ENCODE assay signal across 1 cellular context in genomic region chr19:42254083-42254849, GRCh38.
TF ChIP-seq lines count a peak whose summit lies in the region.

No MANE protein-coding gene starts in this region.

TF ChIP-seq in HEK293, 187 proteins besides CTCF, POLR2A, EP300 and RAD21 (continued from another document and continues in another):
- TF ChIP-seq PBX3 (CRISPR knock-in tag; IDR thresholded peaks at IDR 0.05) (no peak), ZNF704 (tag by site-specific recombination; IDR thresholded peaks at IDR 0.05) (no peak), ZNF354C (tag by site-specific recombination; IDR thresholded peaks at IDR 0.05; ENCODE audit: borderline replicate concordance, low read depth) (no peak), SALL2 (tag by site-specific recombination; IDR thresholded peaks at IDR 0.05; ENCODE audit: borderline replicate concordance) (no peak), IKZF3 (tag by site-specific recombination; IDR thresholded peaks at IDR 0.05) (0 out of 2 replicates have a peak, but pooled peaks have one; percentile 18), ZNF112 (tag by site-specific recombination; IDR thresholded peaks at IDR 0.05) (no peak), KLF16 (tag by site-specific recombination; IDR thresholded peaks at IDR 0.05) (peak; percentile 90), ZNF555 (tag by site-specific recombination; conservative IDR thresholded peaks at IDR 0.05) (no peak), ZNF558 (tag by site-specific recombination; IDR thresholded peaks at IDR 0.05) (no peak), ZFP37 (tag by site-specific recombination; IDR thresholded peaks at IDR 0.05) (peak; percentile 68; the same call in 1 of the 2 replicates), ZNF24 (tag by site-specific recombination; IDR thresholded peaks at IDR 0.05) (0 out of 2 replicates have a peak, but pooled peaks have one; percentile 17), ZNF692 (tag by site-specific recombination; IDR thresholded peaks at IDR 0.05) (peak; percentile 94), ZNF140 (tag by site-specific recombination; IDR thresholded peaks at IDR 0.05) (no peak), ZNF426 (tag by site-specific recombination; IDR thresholded peaks at IDR 0.05) (no peak), ZNF391 (tag by site-specific recombination; IDR thresholded peaks at IDR 0.05; ENCODE audit: borderline replicate concordance, low read depth) (peak; percentile 37; the same call in 1 of the 2 replicates), ZNF214 (tag by site-specific recombination; IDR thresholded peaks at IDR 0.05; ENCODE audit: borderline replicate concordance) (no peak), ZNF169 (tag by site-specific recombination; IDR thresholded peaks at IDR 0.05) (no peak), GLIS2 (tag by site-specific recombination; IDR thresholded peaks at IDR 0.05) (peak; percentile 93), ZNF510 (tag by site-specific recombination; IDR thresholded peaks at IDR 0.05; ENCODE audit: insufficient replicate concordance) (no peak), TCF7L2 (IDR thresholded peaks at IDR 0.05; ENCODE audit: borderline replicate concordance, low read depth, low read length) (no peak), ZXDB (tag by site-specific recombination; IDR thresholded peaks at IDR 0.05) (peak; percentile 78), WT1 (tag by site-specific recombination; IDR thresholded peaks at IDR 0.05) (peak; percentile 15), ZNF624 (tag by site-specific recombination; IDR thresholded peaks at IDR 0.05) (no peak), ZNF211 (tag by site-specific recombination; IDR thresholded peaks at IDR 0.05; ENCODE audit: low read depth) (no peak), OVOL3 (tag by site-specific recombination; IDR thresholded peaks at IDR 0.05) (no peak), ZNF350 (tag by site-specific recombination; IDR thresholded peaks at IDR 0.05) (no peak), ZNF311 (tag by site-specific recombination; IDR thresholded peaks at IDR 0.05; ENCODE audit: borderline replicate concordance) (no peak), ZNF394 (tag by site-specific recombination; IDR thresholded peaks at IDR 0.05; ENCODE audit: borderline replicate concordance) (0 out of 2 replicates have a peak, but pooled peaks have one; percentile 12), ZNF677 (tag by site-specific recombination; IDR thresholded peaks at IDR 0.05) (no peak), KLF8 (tag by site-specific recombination; IDR thresholded peaks at IDR 0.05) (peak; percentile 95), ZNF133 (tag by site-specific recombination; IDR thresholded peaks at IDR 0.05) (no peak), ZNF416 (tag by site-specific recombination; IDR thresholded peaks at IDR 0.05) (no peak), ZNF549 (tag by site-specific recombination; IDR thresholded peaks at IDR 0.05) (no peak), HIC1 (tag by site-specific recombination; IDR thresholded peaks at IDR 0.05) (no peak; the same call in 1 of the 2 replicates), ZNF274 (IDR thresholded peaks at IDR 0.05; ENCODE audit: low read length) (no peak), ZNF274 (tag by site-specific recombination; IDR thresholded peaks at IDR 0.05; ENCODE audit: borderline replicate concordance) (no peak), ZNF548 (tag by site-specific recombination; IDR thresholded peaks at IDR 0.05) (no peak), BCL11A (tag by site-specific recombination; IDR thresholded peaks at IDR 0.05; ENCODE audit: low read depth) (peak; percentile 45; the same call in 1 of the 2 replicates), ZNF654 (tag by site-specific recombination; IDR thresholded peaks at IDR 0.05; ENCODE audit: low read depth) (no peak), SP2 (tag by site-specific recombination; IDR thresholded peaks at IDR 0.05) (peak; percentile 52), HOXA7 (CRISPR knock-in tag; IDR thresholded peaks at IDR 0.05; ENCODE audit: borderline replicate concordance) (no peak), KLF10 (tag by site-specific recombination; IDR thresholded peaks at IDR 0.05) (peak; percentile 57), ZNF571 (tag by site-specific recombination; IDR thresholded peaks at IDR 0.05) (no peak)
- TF ChIP-seq, protein P1, sequence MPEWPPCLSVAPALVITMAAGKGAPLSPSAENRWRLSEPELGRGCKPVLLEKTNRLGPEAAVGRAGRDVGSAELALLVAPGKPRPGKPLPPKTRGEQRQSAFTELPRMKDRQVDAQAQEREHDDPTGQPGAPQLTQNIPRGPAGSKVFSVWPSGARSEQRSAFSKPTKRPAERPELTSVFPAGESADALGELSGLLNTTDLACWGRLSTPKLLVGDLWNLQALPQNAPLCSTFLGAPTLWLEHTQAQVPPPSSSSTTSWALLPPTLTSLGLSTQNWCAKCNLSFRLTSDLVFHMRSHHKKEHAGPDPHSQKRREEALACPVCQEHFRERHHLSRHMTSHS (tag by site-specific recombination; IDR thresholded peaks at IDR 0.05), result no peak
- TF ChIP-seq, protein P2, sequence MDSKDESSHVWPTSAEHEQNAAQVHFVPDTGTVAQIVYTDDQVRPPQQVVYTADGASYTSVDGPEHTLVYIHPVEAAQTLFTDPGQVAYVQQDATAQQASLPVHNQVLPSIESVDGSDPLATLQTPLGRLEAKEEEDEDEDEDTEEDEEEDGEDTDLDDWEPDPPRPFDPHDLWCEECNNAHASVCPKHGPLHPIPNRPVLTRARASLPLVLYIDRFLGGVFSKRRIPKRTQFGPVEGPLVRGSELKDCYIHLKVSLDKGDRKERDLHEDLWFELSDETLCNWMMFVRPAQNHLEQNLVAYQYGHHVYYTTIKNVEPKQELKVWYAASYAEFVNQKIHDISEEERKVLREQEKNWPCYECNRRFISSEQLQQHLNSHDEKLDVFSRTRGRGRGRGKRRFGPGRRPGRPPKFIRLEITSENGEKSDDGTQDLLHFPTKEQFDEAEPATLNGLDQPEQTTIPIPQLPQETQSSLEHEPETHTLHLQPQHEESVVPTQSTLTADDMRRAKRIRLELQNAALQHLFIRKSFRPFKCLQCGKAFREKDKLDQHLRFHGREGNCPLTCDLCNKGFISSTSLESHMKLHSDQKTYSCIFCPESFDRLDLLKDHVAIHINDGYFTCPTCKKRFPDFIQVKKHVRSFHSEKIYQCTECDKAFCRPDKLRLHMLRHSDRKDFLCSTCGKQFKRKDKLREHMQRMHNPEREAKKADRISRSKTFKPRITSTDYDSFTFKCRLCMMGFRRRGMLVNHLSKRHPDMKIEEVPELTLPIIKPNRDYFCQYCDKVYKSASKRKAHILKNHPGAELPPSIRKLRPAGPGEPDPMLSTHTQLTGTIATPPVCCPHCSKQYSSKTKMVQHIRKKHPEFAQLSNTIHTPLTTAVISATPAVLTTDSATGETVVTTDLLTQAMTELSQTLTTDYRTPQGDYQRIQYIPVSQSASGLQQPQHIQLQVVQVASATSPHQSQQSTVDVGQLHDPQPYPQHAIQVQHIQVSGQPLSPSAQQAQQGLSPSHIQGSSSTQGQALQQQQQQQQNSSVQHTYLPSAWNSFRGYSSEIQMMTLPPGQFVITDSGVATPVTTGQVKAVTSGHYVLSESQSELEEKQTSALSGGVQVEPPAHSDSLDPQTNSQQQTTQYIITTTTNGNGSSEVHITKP (tag by site-specific recombination; IDR thresholded peaks at IDR 0.05), result peak; percentile 81
- TF ChIP-seq, protein P3, sequence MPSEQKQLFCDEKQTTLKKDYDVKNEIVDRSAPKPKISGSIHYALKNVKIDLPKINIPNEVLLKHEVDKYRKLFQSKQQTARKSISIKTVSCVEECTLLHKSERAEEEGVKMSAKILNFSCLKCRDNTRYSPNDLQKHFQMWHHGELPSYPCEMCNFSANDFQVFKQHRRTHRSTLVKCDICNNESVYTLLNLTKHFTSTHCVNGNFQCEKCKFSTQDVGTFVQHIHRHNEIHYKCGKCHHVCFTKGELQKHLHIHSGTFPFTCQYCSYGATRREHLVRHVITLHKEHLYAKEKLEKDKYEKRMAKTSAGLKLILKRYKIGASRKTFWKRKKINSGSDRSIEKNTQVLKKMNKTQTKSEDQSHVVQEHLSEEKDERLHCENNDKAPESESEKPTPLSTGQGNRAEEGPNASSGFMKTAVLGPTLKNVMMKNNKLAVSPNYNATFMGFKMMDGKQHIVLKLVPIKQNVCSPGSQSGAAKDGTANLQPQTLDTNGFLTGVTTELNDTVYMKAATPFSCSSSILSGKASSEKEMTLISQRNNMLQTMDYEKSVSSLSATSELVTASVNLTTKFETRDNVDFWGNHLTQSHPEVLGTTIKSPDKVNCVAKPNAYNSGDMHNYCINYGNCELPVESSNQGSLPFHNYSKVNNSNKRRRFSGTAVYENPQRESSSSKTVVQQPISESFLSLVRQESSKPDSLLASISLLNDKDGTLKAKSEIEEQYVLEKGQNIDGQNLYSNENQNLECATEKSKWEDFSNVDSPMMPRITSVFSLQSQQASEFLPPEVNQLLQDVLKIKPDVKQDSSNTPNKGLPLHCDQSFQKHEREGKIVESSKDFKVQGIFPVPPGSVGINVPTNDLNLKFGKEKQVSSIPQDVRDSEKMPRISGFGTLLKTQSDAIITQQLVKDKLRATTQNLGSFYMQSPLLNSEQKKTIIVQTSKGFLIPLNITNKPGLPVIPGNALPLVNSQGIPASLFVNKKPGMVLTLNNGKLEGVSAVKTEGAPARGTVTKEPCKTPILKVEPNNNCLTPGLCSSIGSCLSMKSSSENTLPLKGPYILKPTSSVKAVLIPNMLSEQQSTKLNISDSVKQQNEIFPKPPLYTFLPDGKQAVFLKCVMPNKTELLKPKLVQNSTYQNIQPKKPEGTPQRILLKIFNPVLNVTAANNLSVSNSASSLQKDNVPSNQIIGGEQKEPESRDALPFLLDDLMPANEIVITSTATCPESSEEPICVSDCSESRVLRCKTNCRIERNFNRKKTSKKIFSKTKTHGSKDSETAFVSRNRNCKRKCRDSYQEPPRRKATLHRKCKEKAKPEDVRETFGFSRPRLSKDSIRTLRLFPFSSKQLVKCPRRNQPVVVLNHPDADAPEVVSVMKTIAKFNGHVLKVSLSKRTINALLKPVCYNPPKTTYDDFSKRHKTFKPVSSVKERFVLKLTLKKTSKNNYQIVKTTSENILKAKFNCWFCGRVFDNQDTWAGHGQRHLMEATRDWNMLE (tag by site-specific recombination; conservative IDR thresholded peaks at IDR 0.05; ENCODE audit: low read depth), result no peak
- TF ChIP-seq, protein P4, sequence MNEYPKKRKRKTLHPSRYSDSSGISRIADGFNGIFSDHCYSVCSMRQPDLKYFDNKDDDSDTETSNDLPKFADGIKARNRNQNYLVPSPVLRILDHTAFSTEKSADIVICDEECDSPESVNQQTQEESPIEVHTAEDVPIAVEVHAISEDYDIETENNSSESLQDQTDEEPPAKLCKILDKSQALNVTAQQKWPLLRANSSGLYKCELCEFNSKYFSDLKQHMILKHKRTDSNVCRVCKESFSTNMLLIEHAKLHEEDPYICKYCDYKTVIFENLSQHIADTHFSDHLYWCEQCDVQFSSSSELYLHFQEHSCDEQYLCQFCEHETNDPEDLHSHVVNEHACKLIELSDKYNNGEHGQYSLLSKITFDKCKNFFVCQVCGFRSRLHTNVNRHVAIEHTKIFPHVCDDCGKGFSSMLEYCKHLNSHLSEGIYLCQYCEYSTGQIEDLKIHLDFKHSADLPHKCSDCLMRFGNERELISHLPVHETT (tag by site-specific recombination; IDR thresholded peaks at IDR 0.05), result no peak
- TF ChIP-seq, protein P5, sequence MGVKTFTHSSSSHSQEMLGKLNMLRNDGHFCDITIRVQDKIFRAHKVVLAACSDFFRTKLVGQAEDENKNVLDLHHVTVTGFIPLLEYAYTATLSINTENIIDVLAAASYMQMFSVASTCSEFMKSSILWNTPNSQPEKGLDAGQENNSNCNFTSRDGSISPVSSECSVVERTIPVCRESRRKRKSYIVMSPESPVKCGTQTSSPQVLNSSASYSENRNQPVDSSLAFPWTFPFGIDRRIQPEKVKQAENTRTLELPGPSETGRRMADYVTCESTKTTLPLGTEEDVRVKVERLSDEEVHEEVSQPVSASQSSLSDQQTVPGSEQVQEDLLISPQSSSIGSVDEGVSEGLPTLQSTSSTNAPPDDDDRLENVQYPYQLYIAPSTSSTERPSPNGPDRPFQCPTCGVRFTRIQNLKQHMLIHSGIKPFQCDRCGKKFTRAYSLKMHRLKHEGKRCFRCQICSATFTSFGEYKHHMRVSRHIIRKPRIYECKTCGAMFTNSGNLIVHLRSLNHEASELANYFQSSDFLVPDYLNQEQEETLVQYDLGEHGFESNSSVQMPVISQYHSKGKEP (tag by site-specific recombination; IDR thresholded peaks at IDR 0.05), result 0 out of 2 replicates have a peak, but pooled peaks have one; percentile 12
